ENCODE assay signal across 11 cellular contexts in genomic region chr10:63262674-63263073, GRCh38.
A peak's percentile ranks its signal among the peaks of the same experiment; 100 is the strongest.
DNase-seq lines count a peak whose midpoint lies in the region; ATAC-seq and TF ChIP-seq lines count a peak whose summit lies in the region.
"Had no signal": no experiment of that assay in that cellular context is flagged by ENCODE, and none has a peak within 500 bp of the region (broad histone marks: within the 10 kb centered on the region; RNA-seq: fewer than 3 reads in every experiment).

No MANE protein-coding gene starts in this region.

- no peak for TF ChIP-seq CTCF in H9 (conservative IDR thresholded peaks at IDR 0.05)
- no peak for TF ChIP-seq CTCF in natural killer cell (IDR thresholded peaks at IDR 0.05)
- no peak for TF ChIP-seq CTCF in omental fat pad (IDR thresholded peaks at IDR 0.05)

- H2BK5ac ChIP-seq in H9 (ENCODE audit: insufficient read length, low read length), result no peak overlapping the region

- no peaks in the 10 kb centered on the region for H3K79me1 ChIP-seq in H9 (ENCODE audit: insufficient read depth, low read depth, low read length, poor library complexity, severe bottlenecking)

- H3K27me3 ChIP-seq in BLaER1 treated with 17β-estradiol and CSF1 and Interleukin-3, amounts not matched to agents 10 nM and 100 nM, result no peaks in the 10 kb centered on the region
- no peaks in the 10 kb centered on the region for H3K27me3 ChIP-seq in H9 (ENCODE audit: insufficient read depth, low read length)

- H4K5ac ChIP-seq in H9 (ENCODE audit: insufficient read length, low read depth, low read length), result no peak overlapping the region

- H4K20me1 ChIP-seq in BLaER1 treated with 17β-estradiol and CSF1 and Interleukin-3, amounts not matched to agents 10 nM and 100 nM, result peaks cover 0 to 31% (median 5%) of the 10 kb centered on the region in 11 experiments; a peak in 6 of 22 replicates
- no peaks in the 10 kb centered on the region for H4K20me1 ChIP-seq in H9 (ENCODE audit: control insufficient read depth, insufficient read depth, insufficient read length)

- ATAC-seq in activated naive CD8-positive, alpha-beta T cell treated with anti-CD3 and anti-CD28 coated beads, Interleukin-2, amount 50 U/mL, for 24 hours, result no peak
- no peak for ATAC-seq in natural killer cell
- ATAC-seq in HG02840 (IDR thresholded peaks at IDR 0.05; ENCODE audit: low FRiP score, unreplicated experiment), result no peak
- no peak for ATAC-seq in GM18867 (IDR thresholded peaks at IDR 0.05; ENCODE audit: unreplicated experiment)
- ATAC-seq in omental fat pad (ENCODE audit: low FRiP score), result no peak

- H3K27ac ChIP-seq in BLaER1 treated with 17β-estradiol and CSF1 and Interleukin-3, amounts not matched to agents 10 nM and 100 nM, result peak overlapping the region; percentile 11 to 94 (median 90); a peak in 21 of 22 replicates
- no peak overlapping the region for H3K27ac ChIP-seq in H9 (ENCODE audit: insufficient read length, low read depth, low read length)

- H3K36me3 ChIP-seq in BLaER1 treated with 17β-estradiol and CSF1 and Interleukin-3, amounts not matched to agents 10 nM and 100 nM, result peaks cover 0 to 59% (median 27%) of the 10 kb centered on the region in 11 experiments; a peak in 16 of 22 replicates

- no peak overlapping the region for H3T11ph ChIP-seq in H9 (ENCODE audit: low read length)

- H3K27ac Mint-ChIP-seq in H9 (peak overlapping the region in 2 of 3 experiments; percentile 35 to 66; a peak in 5 of 7 replicates), natural killer cell (peak overlapping the region in 1 of 2 donors; percentile 66)
- H3K27ac Mint-ChIP-seq in activated naive CD8-positive, alpha-beta T cell treated with anti-CD3 and anti-CD28 coated beads, Interleukin-2, amount 50 U/mL, for 24 hours, result peak overlapping the region; percentile 65

- no peak overlapping the region for H2BK15ac ChIP-seq in H9 (ENCODE audit: low read depth, low read length)

- peaks cover 47 to 69% (median 61%) of the 10 kb centered on the region in 10 experiments for H3K4me1 ChIP-seq in BLaER1 treated with 17β-estradiol and CSF1 and Interleukin-3, amounts not matched to agents 10 nM and 100 nM
- no peaks in the 10 kb centered on the region for H3K4me1 ChIP-seq in H9 (ENCODE audit: insufficient read depth, low read length)

- no peak overlapping the region for H3K18ac ChIP-seq in H9 (ENCODE audit: insufficient read length, low read depth, low read length)

- H3K4me3 Mint-ChIP-seq in H9 (peak overlapping the region; percentile 42 to 70), natural killer cell (peak overlapping the region; percentile 60)
- H3K4me3 Mint-ChIP-seq in activated naive CD8-positive, alpha-beta T cell treated with anti-CD3 and anti-CD28 coated beads, Interleukin-2, amount 50 U/mL, for 24 hours, result peak overlapping the region; percentile 41

- H3K4me3 ChIP-seq in BLaER1 treated with 17β-estradiol and CSF1 and Interleukin-3, amounts not matched to agents 10 nM and 100 nM, result peak overlapping the region; percentile 24 to 55 (median 41); a peak in 16 of 20 replicates

- no peaks in the 10 kb centered on the region for H3K9me3 Mint-ChIP-seq in H9
- no peaks in the 10 kb centered on the region for H3K9me3 Mint-ChIP-seq in activated naive CD8-positive, alpha-beta T cell treated with anti-CD3 and anti-CD28 coated beads, Interleukin-2, amount 50 U/mL, for 24 hours
- no peaks in the 10 kb centered on the region for H3K9me3 Mint-ChIP-seq in natural killer cell

- H3K56ac ChIP-seq in H9 (ENCODE audit: insufficient read length, low read depth, low read length), result no peak overlapping the region

- no peak overlapping the region for H2BK120ac ChIP-seq in H9 (ENCODE audit: low read depth, low read length, poor library complexity, severe bottlenecking)

- H3K4ac ChIP-seq in H9 (ENCODE audit: low read depth, low read length), result no peak overlapping the region

- H3K4me2 ChIP-seq in BLaER1 treated with 17β-estradiol and CSF1 and Interleukin-3, amounts not matched to agents 10 nM and 100 nM, result peak overlapping the region; percentile 57 to 96 (median 87)
- peak overlapping the region; percentile 21 for H3K4me2 ChIP-seq in H9 (ENCODE audit: insufficient read depth, insufficient read length, low read length)

- no peaks in the 10 kb centered on the region for H3K9me3 ChIP-seq in BLaER1 treated with 17β-estradiol and CSF1 and Interleukin-3, amounts not matched to agents 10 nM and 100 nM (replicated peaks in 1 of 11)
- no peaks in the 10 kb centered on the region for H3K9me3 ChIP-seq in H9 (ENCODE audit: control insufficient read depth, low read depth, low read length)

- H3K79me2 ChIP-seq in H9 (ENCODE audit: insufficient read depth, low read length), result peaks cover 61% of the 10 kb centered on the region; the same call in 1 of the 2 replicates

- H2AFZ ChIP-seq in H9 (ENCODE audit: low read length), result no peak overlapping the region

- H3K9ac ChIP-seq in BLaER1 treated with 17β-estradiol and CSF1 and Interleukin-3, amounts not matched to agents 10 nM and 100 nM, result peak overlapping the region; percentile 38 to 79 (median 71); a peak in 20 of 22 replicates
- no peak overlapping the region for H3K9ac ChIP-seq in H9 (ENCODE audit: extremely low read depth, insufficient read length, low read length)

- no peaks in the 10 kb centered on the region for H3K23me2 ChIP-seq in H9 (ENCODE audit: insufficient read length, low read depth, low read length, poor library complexity, severe bottlenecking)

- H3K27me3 Mint-ChIP-seq in H9 (ENCODE audit: low read depth), result no peaks in the 10 kb centered on the region
- no peaks in the 10 kb centered on the region for H3K27me3 Mint-ChIP-seq in activated naive CD8-positive, alpha-beta T cell treated with anti-CD3 and anti-CD28 coated beads, Interleukin-2, amount 50 U/mL, for 24 hours
- no peaks in the 10 kb centered on the region for H3K27me3 Mint-ChIP-seq in natural killer cell (ENCODE audit: low read depth in 2 of 2)

- H2AK5ac ChIP-seq in H9 (ENCODE audit: insufficient read length, low read length), result no peak overlapping the region

- no peak overlapping the region for H3K23ac ChIP-seq in H9 (ENCODE audit: insufficient read length, low read depth, low read length)

- H2BK20ac ChIP-seq in H9 (ENCODE audit: low read depth, low read length, poor library complexity, severe bottlenecking), result no peak overlapping the region

- H3K4me1 Mint-ChIP-seq in H9 (peaks cover 43 to 49% of the 10 kb centered on the region in 2 experiments), natural killer cell (peaks cover 48 to 51% of the 10 kb centered on the region in 2 donors)
- peaks cover 63% of the 10 kb centered on the region for H3K4me1 Mint-ChIP-seq in activated naive CD8-positive, alpha-beta T cell treated with anti-CD3 and anti-CD28 coated beads, Interleukin-2, amount 50 U/mL, for 24 hours

- no peak overlapping the region for H4K8ac ChIP-seq in H9 (replicated peaks; ENCODE audit: insufficient read length, low read depth, low read length)

- WGBS in H9 (ENCODE audit: extremely low coverage, insufficient read length, low lambda C conversion rate), result no CpG with 5 or more reads among the region's 3 CpGs

- H3K14ac ChIP-seq in H9 (ENCODE audit: insufficient read depth, low read length), result no peak overlapping the region

- H3K36me3 Mint-ChIP-seq in H9 (ENCODE audit: insufficient read depth in 1 of 3, low read depth in 3 of 3), result peaks cover 49 to 66% (median 54%) of the 10 kb centered on the region in 3 experiments
- peaks cover 34% of the 10 kb centered on the region for H3K36me3 Mint-ChIP-seq in activated naive CD8-positive, alpha-beta T cell treated with anti-CD3 and anti-CD28 coated beads, Interleukin-2, amount 50 U/mL, for 24 hours (ENCODE audit: low read depth)
- no peaks in the 10 kb centered on the region for H3K36me3 Mint-ChIP-seq in natural killer cell

- no peak overlapping the region for H2BK12ac ChIP-seq in H9 (ENCODE audit: insufficient read length, low read depth, low read length)

- DNase-seq in H9, result no peak
- DNase-seq in activated naive CD8-positive, alpha-beta T cell treated with anti-CD3 and anti-CD28 coated beads, Interleukin-2, amount 50 U/mL, for 24 hours, result no peak
- DNase-seq in natural killer cell, result no peak
- no peak for DNase-seq in foreskin melanocyte
- no peak for DNase-seq in omental fat pad (ENCODE audit: low spot score)
- DNase-seq: amniotic stem cell, DMS 273 treated with DMSO at 0.1 percent for 48 hours, NCI-H226 had no signal

- H4K91ac ChIP-seq in H9 (ENCODE audit: insufficient read length, low read depth, low read length), result no peak overlapping the region

- intact Hi-C loops in natural killer cell (cut with micrococcal nuclease), result no loop called here
